Comparison of ENCODE assay signal across 15 cellular contexts in genomic region chr10:43263551-43264323, GRCh38. TPM values are rescaled to one million over a fixed set of nuclear protein-coding genes. Genes with fewer than 3 reads are reported as not detected.
DNase-seq lines count a peak whose midpoint lies in the region; ATAC-seq, FAIRE-seq and TF ChIP-seq lines count a peak whose summit lies in the region.
"Had no signal": no experiment of that assay in that cellular context is flagged by ENCODE, and none has a peak within 500 bp of the region (broad histone marks: within the 10 kb centered on the region; RNA-seq: fewer than 3 reads in every experiment).

No MANE protein-coding gene starts in this region.

- no peak overlapping the region for H3K27ac Mint-ChIP-seq in activated naive CD4-positive, alpha-beta T cell treated with anti-CD3 and anti-CD28 coated beads for 36 hours
- H3K27ac Mint-ChIP-seq: dendritic cell treated with granulocyte-macrophage colony-stimulating factor and Interleukin-4, amounts not matched to agents 40 ng/mL and 50 ng/mL, for 4 days had no signal

- H3K9me3 Mint-ChIP-seq in activated naive CD4-positive, alpha-beta T cell treated with anti-CD3 and anti-CD28 coated beads for 36 hours = no peaks in the 10 kb centered on the region
- H3K9me3 Mint-ChIP-seq: dendritic cell treated with granulocyte-macrophage colony-stimulating factor and Interleukin-4, amounts not matched to agents 40 ng/mL and 50 ng/mL, for 4 days; naive thymus-derived CD8-positive, alpha-beta T cell had no signal

- TF ChIP-seq POLR2A in A549 (IDR thresholded peaks at IDR 0.05; ENCODE audit: low read length) (no peak), adrenal gland (IDR thresholded peaks at IDR 0.05) (no peak)

- no peak overlapping the region for H3K9ac ChIP-seq in kidney (ENCODE audit: low read length in 2 of 2)

- H3K4me3 Mint-ChIP-seq in activated naive CD4-positive, alpha-beta T cell treated with anti-CD3 and anti-CD28 coated beads for 36 hours = no peak overlapping the region
- H3K4me3 Mint-ChIP-seq: dendritic cell treated with granulocyte-macrophage colony-stimulating factor and Interleukin-4, amounts not matched to agents 40 ng/mL and 50 ng/mL, for 4 days had no signal

- no peak for TF ChIP-seq EP300 in A549 (IDR thresholded peaks at IDR 0.05)

- H3K27me3 Mint-ChIP-seq in activated naive CD4-positive, alpha-beta T cell treated with anti-CD3 and anti-CD28 coated beads for 36 hours (ENCODE audit: low read depth) = peaks cover 34% of the 10 kb centered on the region

- no peaks in the 10 kb centered on the region for H3K36me3 ChIP-seq in adrenal gland (replicated peaks in 1 of 2)
- no peaks in the 10 kb centered on the region for H3K36me3 ChIP-seq in kidney (ENCODE audit: control insufficient read depth in 1 of 2, insufficient read depth in 2 of 2, low read length in 2 of 2)
- H3K36me3 ChIP-seq: SJCRH30 had no signal

- no peaks in the 10 kb centered on the region for H3K36me3 Mint-ChIP-seq in activated naive CD4-positive, alpha-beta T cell treated with anti-CD3 and anti-CD28 coated beads for 36 hours (ENCODE audit: low read depth)

- POLR2A ChIA-PET in A549 (lab: Yijun Ruan, JAX) = no interaction called here

- DNase-seq in A549 (ENCODE audit: low read depth in 1 of 2, low spot score in 1 of 2) = peak; percentile 30 to 68
- DNase-seq in adrenal gland = peak in 4 of 7 donors; percentile 10 to 47 (median 14)
- DNase-seq in kidney = peak; percentile 73
- no peak for DNase-seq in activated naive CD4-positive, alpha-beta T cell treated with Interleukin-2 at 50 U/mL for 16 hours
- no peak for DNase-seq in activated naive CD4-positive, alpha-beta T cell treated with anti-CD3 and anti-CD28 coated beads for 36 hours
- no peak for DNase-seq in superior temporal gyrus (ENCODE audit: extremely low spot score)
- DNase-seq in NCI-H187 (lab: John Stamatoyannopoulos, UW) = no peak
- DNase-seq: COR-L47; naive thymus-derived CD8-positive, alpha-beta T cell; NCI-H2107; SJCRH30; testis had no signal

- H3K27ac ChIP-seq in A549 (no peak overlapping the region), adrenal gland (no peak overlapping the region), kidney (ENCODE audit: low read depth in 2 of 2, low read length in 2 of 2) (no peak overlapping the region)
- H3K27ac ChIP-seq: SJCRH30, testis had no signal

- intact Hi-C loops in adrenal gland (cut with DNase I) (no loop called here), kidney (cut with DNase I) (no loop called here)
- intact Hi-C loops in activated naive CD4-positive, alpha-beta T cell treated with anti-CD3 and anti-CD28 coated beads for 36 hours (cut with micrococcal nuclease) = no loop called here

- H3K4me2 ChIP-seq in A549 = no peak overlapping the region

- no peak overlapping the region for H3K4me3 ChIP-seq in A549
- no peak overlapping the region for H3K4me3 ChIP-seq in adrenal gland
- H3K4me3 ChIP-seq in kidney (ENCODE audit: low read length in 2 of 2) = no peak overlapping the region
- H3K4me3 ChIP-seq: SJCRH30, testis had no signal

- H3K9me3 ChIP-seq in A549 (no peaks in the 10 kb centered on the region), adrenal gland (replicated peaks in 1 of 3) (no peaks in the 10 kb centered on the region), kidney (ENCODE audit: control insufficient read depth in 1 of 2, low read length in 2 of 2) (no peaks in the 10 kb centered on the region)
- H3K9me3 ChIP-seq: SJCRH30, testis had no signal

- FAIRE-seq in A549 (lab: Jason Lieb, UNC) = no peak
- FAIRE-seq in kidney (lab: Jason Lieb, UNC) = no peak

- H3K4me1 ChIP-seq in A549 = peaks cover 18% of the 10 kb centered on the region; the same call in 1 of the 3 replicates
- no peaks in the 10 kb centered on the region for H3K4me1 ChIP-seq in adrenal gland (replicated peaks in 1 of 2)
- H3K4me1 ChIP-seq in kidney (ENCODE audit: control insufficient read depth in 1 of 2, insufficient read depth in 1 of 2, low read depth in 1 of 2, low read length in 2 of 2) = peaks cover 0 to 10% of the 10 kb centered on the region in 2 donors
- H3K4me1 ChIP-seq: SJCRH30 had no signal

- TF ChIP-seq RAD21 in A549 (conservative IDR thresholded peaks at IDR 0.05 in 1 of 2, IDR thresholded peaks at IDR 0.05 in 1 of 2) = no peak

- WGBS in A549 (ENCODE audit: missing lambda C conversion rate) = 57% methylated on average over 2 of the region's 20 CpGs
- WGBS in adrenal gland, 4 donors = 62 to 69% (median 68%) methylated on average over 10 to 20 of the region's 20 CpGs; no CpG with 5 or more reads in 1 of the 4 donors

- CTCF ChIA-PET in A549 (lab: Yijun Ruan, JAX) = interaction anchor here (0.6 to 5.3 kb wide), 6 partner anchors 23 to 310 kb away, joined by 3 to 34 read pairs (median 6); no protein-coding TSS in a partner anchor
- CTCF ChIA-PET in activated naive CD4-positive, alpha-beta T cell treated with anti-CD3 and anti-CD28 coated beads for 36 hours (lab: Charles Lee) = interaction anchor here (0.6 to 0.8 kb wide), 2 partner anchors 198 to 199 kb away, joined by 3 to 4 read pairs; no protein-coding TSS in a partner anchor

- ATAC-seq in A549 = peak; percentile 26 to 70; a peak in 4 of 6 replicates
- ATAC-seq: naive thymus-derived CD8-positive, alpha-beta T cell had no signal

- H3K4me1 Mint-ChIP-seq in activated naive CD4-positive, alpha-beta T cell treated with anti-CD3 and anti-CD28 coated beads for 36 hours (ENCODE audit: low read depth) = peaks cover 5% of the 10 kb centered on the region

- peaks cover 20% of the 10 kb centered on the region for H3K27me3 ChIP-seq in adrenal gland
- H3K27me3 ChIP-seq: SJCRH30, testis had no signal

- TF ChIP-seq CTCF in A549 (IDR thresholded peaks at IDR 0.05) (0 out of 3 replicates have a peak, but pooled peaks have one; percentile 9), GM12873 (IDR thresholded peaks at IDR 0.05; ENCODE audit: insufficient read depth, low read depth, low read length, missing control alignments) (peak; percentile 33), adrenal gland (IDR thresholded peaks at IDR 0.05) (no peak), kidney (IDR thresholded peaks at IDR 0.05; ENCODE audit: borderline replicate concordance, extremely low read depth, insufficient read depth) (no peak)

TF ChIP-seq in A549, 52 proteins besides CTCF, POLR2A, EP300 and RAD21 (continues in another document):
- TF ChIP-seq ATOH8 (CRISPR knock-in tag; IDR thresholded peaks at IDR 0.05; ENCODE audit: low read depth) (no peak), NFE2L2 (conservative IDR thresholded peaks at IDR 0.05; ENCODE audit: low read length) (no peak), MAX (IDR thresholded peaks at IDR 0.05) (no peak), JUN (IDR thresholded peaks at IDR 0.05) (no peak), BCL3 (IDR thresholded peaks at IDR 0.05) (no peak), REST (IDR thresholded peaks at IDR 0.05) (no peak)

RNA-seq across cellular contexts. Expression of gene RASGEF1A, which starts 3.1 kb away (rescaled TPM):
- polyA plus RNA-seq in A549 (2011; rRNA removed) (3.5 and 4.2 TPM in 2 replicates), A549 (2017; fragmentation: RNase III; extraction: RNeasy Plus Mini Kit Qiagen cat#74134 plus additional on column Dnase treatment) (1.6 to 2.5 TPM (median 1.7 TPM) in 3 replicates), adrenal gland (10 to 100 TPM in 1 of 3 donors, 1 to 10 TPM in 1, under 1 TPM in 1; 0.98 to 11.3 (median 2.0) TPM), kidney (ENCODE audit: insufficient read depth, low read depth, low replicate concordance) (2.8 TPM)
- 5.7 and 9.7 TPM in 2 replicates for polyA plus RNA-seq in A549 (2012; cell fraction: cytosol; rRNA removed)
- polyA plus RNA-seq in A549 (2012; cell fraction: nucleus; rRNA removed) = 8.2 and 10.4 TPM in 2 replicates
- polyA minus RNA-seq in A549 (2011; rRNA and poly(A)+ RNA removed) = 5.3 and 6.4 TPM in 2 replicates
- total RNA-seq in adrenal gland (1 to 10 TPM; 1.0 to 8.1 (median 2.4) TPM), kidney (3.6 TPM)
- total RNA-seq in activated naive CD4-positive, alpha-beta T cell treated with anti-CD3 and anti-CD28 coated beads for 36 hours = not detected
- total RNA-seq: H4, SJCRH30 had no signal

Comparison
In these comparisons a context has a peak if more than half of its experiments do, and no peak if none do; other contexts are left out.
1. DNase-seq: peak in A549 (2 of 2), adrenal gland (4 of 7) and kidney (single experiment); none in activated naive CD4-positive, alpha-beta T cell treated with Interleukin-2 at 50 U/mL for 16 hours (single experiment), activated naive CD4-positive, alpha-beta T cell treated with anti-CD3 and anti-CD28 coated beads for 36 hours (single experiment), superior temporal gyrus (single experiment) and NCI-H187 (0 of 2).
2. CTCF ChIP-seq: peak in A549 (single experiment) and GM12873 (single experiment); none in adrenal gland (0 of 6) and kidney (single experiment).